Comparison of ENCODE assay signal across 9 cellular contexts in the genomic region with DNA sequence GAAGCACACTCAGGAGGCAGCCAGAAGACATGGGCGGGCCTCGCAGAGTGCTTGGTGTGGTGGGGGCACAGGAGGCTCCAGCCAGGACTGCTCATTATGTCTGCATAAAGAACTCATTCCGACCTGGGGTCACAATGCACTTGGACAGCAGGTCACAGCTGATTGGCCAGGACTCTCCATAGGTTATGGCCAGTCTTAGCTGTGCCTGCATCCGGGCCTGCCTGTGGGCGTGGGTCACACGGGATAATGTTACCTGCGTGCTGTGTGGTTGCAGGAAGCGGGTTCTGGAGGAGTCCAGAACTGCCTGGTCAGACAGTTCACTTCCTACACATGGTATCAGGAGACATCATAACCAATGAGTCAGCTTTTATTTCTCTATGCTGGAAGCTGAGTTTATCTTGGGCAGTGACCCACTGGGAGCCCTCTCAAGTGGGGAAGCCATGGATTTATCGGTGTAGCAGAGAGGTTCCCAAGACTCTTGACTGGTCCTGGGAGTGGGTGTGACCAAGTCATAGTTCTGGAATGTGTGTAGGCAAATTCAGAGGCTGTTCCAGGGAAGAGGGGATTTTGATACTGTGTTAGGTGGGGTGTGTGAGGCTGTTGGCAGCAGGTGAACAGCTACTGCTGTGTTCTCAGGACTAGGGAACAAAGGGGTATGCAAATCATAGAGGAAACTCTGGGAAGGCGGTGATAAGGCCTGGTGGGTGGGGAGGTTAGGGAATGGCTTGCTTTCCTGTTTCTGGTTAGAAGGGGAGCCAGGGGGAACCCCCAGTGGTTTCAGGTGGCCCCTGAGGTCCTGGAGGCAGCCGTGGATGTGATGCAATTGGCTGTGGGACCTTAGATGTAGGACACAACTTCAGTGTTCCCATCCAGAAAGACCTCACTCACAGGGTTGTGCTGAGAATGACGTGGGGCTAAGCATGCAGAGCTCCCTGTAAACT. TPM values are rescaled to one million over a fixed set of nuclear protein-coding genes. Genes with fewer than 3 reads are reported as not detected.
DNase-seq lines count a peak whose midpoint lies in the region; ATAC-seq, FAIRE-seq and TF ChIP-seq lines count a peak whose summit lies in the region.
"Had no signal": no experiment of that assay in that cellular context is flagged by ENCODE, and none has a peak within 500 bp of the region (broad histone marks: within the 10 kb centered on the region; RNA-seq: fewer than 3 reads in every experiment).

No MANE protein-coding gene starts in this region.

- no peaks in the 10 kb centered on the region for H4K20me1 ChIP-seq in PC-9 (ENCODE audit: insufficient read depth)

- H3K27ac ChIP-seq in PC-9 = no peak overlapping the region; the same call in 1 of the 2 replicates
- H3K27ac ChIP-seq in psoas muscle = peak overlapping the region; percentile 25

- no peak for TF ChIP-seq CTCF in PC-9 (conservative IDR thresholded peaks at IDR 0.05)
- TF ChIP-seq CTCF in fibroblast of mammary gland (conservative IDR thresholded peaks at IDR 0.05; ENCODE audit: control insufficient read depth, insufficient read depth, low read depth, low read length) = no peak
- no peak for TF ChIP-seq CTCF in psoas muscle (IDR thresholded peaks at IDR 0.05)
- TF ChIP-seq CTCF in GM20000 (IDR thresholded peaks at IDR 0.05; ENCODE audit: extremely low read depth, missing control alignments) = no peak
- TF ChIP-seq CTCF in CD14-positive monocyte (IDR thresholded peaks at IDR 0.05) = no peak

- H3K27ac Mint-ChIP-seq in CD14-positive monocyte = no peak overlapping the region

- peak; percentile 89 for FAIRE-seq in GM12892 (lab: Jason Lieb, UNC)

- H3K4me3 ChIP-seq in PC-9 = no peak overlapping the region
- no peak overlapping the region for H3K4me3 ChIP-seq in fibroblast of mammary gland (ENCODE audit: control insufficient read depth, low read depth, low read length)
- H3K4me3 ChIP-seq in psoas muscle = no peak overlapping the region

- no peak overlapping the region for H3K4me2 ChIP-seq in PC-9

- POLR2A ChIA-PET in PC-9 (lab: Charles Lee; ENCODE audit: unreplicated experiment) = interaction anchor here (0.7 kb wide), 1 partner anchor 147 kb away, joined by 3 read pairs; no protein-coding TSS in a partner anchor

- H3K4me1 ChIP-seq in PC-9 (replicated peaks; ENCODE audit: insufficient read depth) (peaks cover 21% of the 10 kb centered on the region), psoas muscle (peaks cover 12% of the 10 kb centered on the region)

- H3K27me3 Mint-ChIP-seq in CD14-positive monocyte (ENCODE audit: low read depth in 3 of 3) = peaks cover 0 to 3% (median 0%) of the 10 kb centered on the region in 3 donors

- H3F3A ChIP-seq in PC-9 (ENCODE audit: insufficient read depth, low read depth) = no peaks in the 10 kb centered on the region; the same call in 1 of the 2 replicates

- H3K9me3 ChIP-seq in PC-9 (ENCODE audit: insufficient read depth, low read depth) = no peaks in the 10 kb centered on the region
- no peaks in the 10 kb centered on the region for H3K9me3 ChIP-seq in psoas muscle

- 63 to 76% (median 67%) methylated on average over 12 of the region's 12 CpGs for WGBS in psoas muscle, 3 donors

- no peaks in the 10 kb centered on the region for H3K9me2 ChIP-seq in PC-9 (ENCODE audit: insufficient read depth)

- ATAC-seq in psoas muscle = peak; percentile 36 to 66 (median 50)

- intact Hi-C loops in PC-9 (cut with micrococcal nuclease; ENCODE audit: unreplicated experiment) (loop anchor here (5.0 to 10.0 kb wide), 4 partner anchors 265 to 722 kb away; a partner anchor contains a TSS), psoas muscle (cut with DNase I) (no loop called here), CD14-positive monocyte (cut with micrococcal nuclease) (loop anchor here in 1 of 2 donors (10.0 kb wide), 1 partner anchor 362 kb away; no protein-coding TSS in a partner anchor)

- no peaks in the 10 kb centered on the region for H3K79me2 ChIP-seq in PC-9 (ENCODE audit: low read depth)

- peaks cover 0 to 2% (median 0%) of the 10 kb centered on the region in 7 donors for H3K9me3 Mint-ChIP-seq in CD14-positive monocyte

- H2AFZ ChIP-seq in PC-9 = no peak overlapping the region

- H3K27me3 ChIP-seq in PC-9 (ENCODE audit: insufficient read depth, low read depth) = no peaks in the 10 kb centered on the region
- H3K27me3 ChIP-seq in psoas muscle (ENCODE audit: insufficient read depth in 3 of 3, low read length in 2 of 3) = no peaks in the 10 kb centered on the region

- DNase-seq in GM12892 (ENCODE audit: insufficient read length) = no peak
- peak; percentile 60 to 68 for DNase-seq in PC-9
- DNase-seq in fibroblast of mammary gland (ENCODE audit: low read depth) = peak; percentile 82
- no peak for DNase-seq in psoas muscle
- DNase-seq in GM20000 (ENCODE audit: low spot score) = no peak
- DNase-seq in CD14-positive monocyte (ENCODE audit: low spot score) = no peak
- DNase-seq in activated CD8-positive, alpha-beta memory T cell treated with anti-CD3 and anti-CD28 coated beads, Interleukin-2, amount 50 U/mL, for 4 hours = no peak
- DNase-seq in hypothalamus (lab: John Stamatoyannopoulos, UW) = no peak
- DNase-seq: NCI-H2107 had no signal

- peaks cover 5% of the 10 kb centered on the region for H3K4me1 Mint-ChIP-seq in CD14-positive monocyte

- no peak for TF ChIP-seq POLR2A in GM12892 (IDR thresholded peaks at IDR 0.05; ENCODE audit: low read depth, low read length)

- no peaks in the 10 kb centered on the region for H3K36me3 Mint-ChIP-seq in CD14-positive monocyte

- H3K4me3 Mint-ChIP-seq in CD14-positive monocyte = no peak overlapping the region

- TSS peak; percentile 33 for BruUV-seq in PC-9 (replicated peaks; lab: Mats Ljungman, UMichigan)

- CTCF ChIA-PET in PC-9 (lab: Charles Lee) = interaction anchor here (0.6 to 1.7 kb wide), 4 partner anchors 34 to 358 kb away, joined by 3 to 6 read pairs (median 4); no protein-coding TSS in a partner anchor

- H3K36me3 ChIP-seq in PC-9 (ENCODE audit: low read depth) (no peaks in the 10 kb centered on the region), psoas muscle (ENCODE audit: insufficient read depth in 1 of 2, low read depth in 1 of 2) (peaks cover 0 to 46% of the 10 kb centered on the region in 2 donors)

RNA-seq across cellular contexts. Expression of a gene that starts 51.3 kb away (rescaled TPM):
- polyA plus RNA-seq in GM12892 (2012; ENCODE audit: missing spikeins) = 0.61 TPM
- total RNA-seq in PC-9 (2021) = 5.5 and 8.6 TPM in 2 replicates
- total RNA-seq in psoas muscle = 10 to 100 TPM in 3 of 4 donors, 1 to 10 TPM in 1; 9.0 to 29.3 (median 18.7) TPM
- 10 to 100 TPM in 2 of 3 donors, 1 to 10 TPM in 1; 2.3 to 13.4 (median 13.0) TPM for polyA plus RNA-seq in psoas muscle
- not detected for polyA plus RNA-seq in CD14-positive monocyte

Comparison
In these comparisons a context has a peak if more than half of its experiments do, and no peak if none do; other contexts are left out.
1. DNase-seq: peak in PC-9 (2 of 2) and fibroblast of mammary gland (single experiment); none in GM12892 (single experiment), psoas muscle (0 of 2), GM20000 (single experiment), CD14-positive monocyte (single experiment), activated CD8-positive, alpha-beta memory T cell treated with anti-CD3 and anti-CD28 coated beads, Interleukin-2, amount 50 U/mL, for 4 hours (single experiment) and hypothalamus (0 of 51).